Comparison of ENCODE assay signal across 1 cellular context in genomic region chr3:52437326-52438103, GRCh38.
TF ChIP-seq lines count a peak whose summit lies in the region.

No MANE protein-coding gene starts in this region.

TF ChIP-seq in HEK293T, 16 proteins besides CTCF, POLR2A, EP300 and RAD21:
- no peak for TF ChIP-seq FOXA1 (IDR thresholded peaks at IDR 0.05)
- no peak for TF ChIP-seq FOXM1 (IDR thresholded peaks at IDR 0.05; ENCODE audit: borderline replicate concordance)
- no peak for TF ChIP-seq CTBP1 (IDR thresholded peaks at IDR 0.05; ENCODE audit: borderline replicate concordance)
- TF ChIP-seq L3MBTL2 (conservative IDR thresholded peaks at IDR 0.05) = no peak
- no peak for TF ChIP-seq SUZ12 (IDR thresholded peaks at IDR 0.05)
- TF ChIP-seq TARDBP (IDR thresholded peaks at IDR 0.05) = no peak
- TF ChIP-seq ELF4 (IDR thresholded peaks at IDR 0.05) = no peak
- TF ChIP-seq BHLHE40 (IDR thresholded peaks at IDR 0.05; ENCODE audit: borderline replicate concordance) = no peak
- no peak for TF ChIP-seq HDGF (IDR thresholded peaks at IDR 0.05; ENCODE audit: borderline replicate concordance)
